Comparison of ENCODE assay signal across 15 cellular contexts in genomic region chr13:112731667-112732616, GRCh38. TPM values are rescaled to one million over a fixed set of nuclear protein-coding genes. Genes with fewer than 3 reads are reported as not detected.
A peak's percentile ranks its signal among the peaks of the same experiment; 100 is the strongest.
DNase-seq lines count a peak whose midpoint lies in the region; ATAC-seq and TF ChIP-seq lines count a peak whose summit lies in the region.
"Had no signal": no experiment of that assay in that cellular context is flagged by ENCODE, and none has a peak within 500 bp of the region (broad histone marks: within the 10 kb centered on the region; RNA-seq: fewer than 3 reads in every experiment).

No MANE protein-coding gene starts in this region.

- H3K4me1 ChIP-seq in Caco-2 (peaks cover 22% of the 10 kb centered on the region), HCT116 (ENCODE audit: control insufficient read depth in 1 of 2, insufficient read depth in 2 of 2, low read length in 2 of 2) (peaks cover 31 to 32% of the 10 kb centered on the region in 2 experiments), iPS-20b (ENCODE audit: insufficient read depth, low read length) (peaks cover 52% of the 10 kb centered on the region)

- H3K9me3 Mint-ChIP-seq in Caco-2 (ENCODE audit: unreplicated experiment), result no peaks in the 10 kb centered on the region
- no peaks in the 10 kb centered on the region for H3K9me3 Mint-ChIP-seq in natural killer cell treated with Interleukin-12 subunit alpha and Interleukin-12 subunit beta and Interleukin-15 and Interleukin-18, amount 100 ng/mL, for 72 hours
- H3K9me3 Mint-ChIP-seq: IgD-negative memory B cell had no signal

- H3K36me3 ChIP-seq in Caco-2 (ENCODE audit: control insufficient read depth, insufficient read depth, low read length), result peaks cover 1% of the 10 kb centered on the region
- H3K36me3 ChIP-seq in HCT116 (ENCODE audit: control insufficient read depth in 1 of 2, insufficient read depth in 2 of 2, low read length in 2 of 2), result no peaks in the 10 kb centered on the region
- H3K36me3 ChIP-seq in iPS-20b (ENCODE audit: insufficient read depth, low read depth, low read length), result no peaks in the 10 kb centered on the region

- peaks cover 62% of the 10 kb centered on the region for H3K79me2 ChIP-seq in HCT116 (ENCODE audit: insufficient read depth, low read length)

- TF ChIP-seq POLR2A in HCT116 (IDR thresholded peaks at IDR 0.05; ENCODE audit: borderline replicate concordance, extremely low read depth, insufficient read depth, insufficient read length), result no peak

- H3K4me1 Mint-ChIP-seq in Caco-2 (ENCODE audit: low read depth, unreplicated experiment), result peaks cover 42% of the 10 kb centered on the region
- H3K4me1 Mint-ChIP-seq in natural killer cell treated with Interleukin-12 subunit alpha and Interleukin-12 subunit beta and Interleukin-15 and Interleukin-18, amount 100 ng/mL, for 72 hours (ENCODE audit: low read depth in 2 of 2), result peaks cover 0 to 15% of the 10 kb centered on the region in 2 donors

- no peak overlapping the region for H3K27ac ChIP-seq in HCT116 (ENCODE audit: low read depth, low read length)
- peak overlapping the region; percentile 34 for H3K27ac ChIP-seq in iPS-20b (ENCODE audit: low read length)

- no peaks in the 10 kb centered on the region for H3K27me3 ChIP-seq in Caco-2 (replicated peaks; ENCODE audit: control insufficient read depth, insufficient read depth, low read length)
- H3K27me3 ChIP-seq in HCT116 (ENCODE audit: insufficient read depth, low read length), result no peaks in the 10 kb centered on the region
- H3K27me3 ChIP-seq in iPS-20b (ENCODE audit: insufficient read depth, low read length), result no peaks in the 10 kb centered on the region

- H4K20me1 ChIP-seq in HCT116 (ENCODE audit: insufficient read depth), result 0 out of 2 replicates have a peak, but pooled peaks cover 8% of the 10 kb centered on the region

- POLR2A ChIA-PET in Caco-2 (lab: Charles Lee), result no interaction called here
- POLR2A ChIA-PET in HCT116 (lab: Charles Lee), result no interaction called here

- H3K9me2 ChIP-seq in HCT116 (ENCODE audit: insufficient read depth), result no peaks in the 10 kb centered on the region

- H3K4me3 ChIP-seq in Caco-2 (ENCODE audit: low read depth, low read length) (no peak overlapping the region), HCT116 (replicated peaks in 1 of 2; ENCODE audit: low read depth in 1 of 2, low read length in 2 of 2) (no peak overlapping the region), iPS-20b (ENCODE audit: low read length) (no peak overlapping the region)

- no peaks in the 10 kb centered on the region for H3K27me3 Mint-ChIP-seq in Caco-2 (ENCODE audit: insufficient read depth, unreplicated experiment)
- no peaks in the 10 kb centered on the region for H3K27me3 Mint-ChIP-seq in natural killer cell treated with Interleukin-12 subunit alpha and Interleukin-12 subunit beta and Interleukin-15 and Interleukin-18, amount 100 ng/mL, for 72 hours
- H3K27me3 Mint-ChIP-seq: IgD-negative memory B cell had no signal

- H3K9me3 ChIP-seq in Caco-2 (no peaks in the 10 kb centered on the region), HCT116 (ENCODE audit: control insufficient read depth in 1 of 2, insufficient read depth in 1 of 2, low read depth in 1 of 2, low read length in 2 of 2) (no peaks in the 10 kb centered on the region), iPS-20b (ENCODE audit: insufficient read depth, low read depth, low read length) (no peaks in the 10 kb centered on the region)

- H3K4me2 ChIP-seq in HCT116 (ENCODE audit: low read length), result peak overlapping the region; percentile 60

- ATAC-seq in HCT116 (no peak; the same call in 1 of the 2 replicates), HG03432 (IDR thresholded peaks at IDR 0.05; ENCODE audit: unreplicated experiment) (no peak)
- no peak for ATAC-seq in natural killer cell treated with Interleukin-12 subunit alpha and Interleukin-12 subunit beta and Interleukin-15 and Interleukin-18, amount 100 ng/mL, for 72 hours
- ATAC-seq: Panc1 had no signal

- TF ChIP-seq CTCF in Caco-2 (IDR thresholded peaks at IDR 0.05; ENCODE audit: insufficient read depth in 1 of 2, low read depth in 1 of 2, low read length in 1 of 2, severe bottlenecking in 1 of 2, unreplicated experiment in 1 of 2), result no peak
- TF ChIP-seq CTCF in HCT116 (IDR thresholded peaks at IDR 0.05 in 2 of 3, conservative IDR thresholded peaks at IDR 0.05 in 1 of 3; ENCODE audit: borderline replicate concordance in 1 of 3, insufficient read depth in 1 of 3, low read depth in 2 of 3, low read length in 2 of 3), result no peak

- no peak overlapping the region for H2AFZ ChIP-seq in HCT116 (ENCODE audit: low read depth, low read length, poor library complexity, severe bottlenecking)

- TF ChIP-seq RAD21 in HCT116 (IDR thresholded peaks at IDR 0.05; ENCODE audit: low read depth), result no peak

- CTCF ChIA-PET in Caco-2 (lab: Charles Lee) (no interaction called here), HCT116 (lab: Charles Lee) (no interaction called here)

- DNase-seq in Caco-2 (no peak), HCT116 (ENCODE audit: low read depth, low spot score) (no peak), posterior vena cava (ENCODE audit: low spot score) (peak; percentile 68), dermis blood vessel endothelial cell (no peak)
- DNase-seq in natural killer cell treated with Interleukin-12 subunit alpha and Interleukin-12 subunit beta and Interleukin-15 and Interleukin-18, amount 100 ng/mL, for 72 hours (ENCODE audit: low spot score), result no peak
- DNase-seq: DMS153, EL, Kasumi-1, NCI-H1694, NCI-H510A treated with DMSO at 0.1 percent for 48 hours, SHP77 had no signal

- RAD21 ChIA-PET in HCT116 (lab: Charles Lee; ENCODE audit: low non-redundant PET in 1 of 2, low total read pairs in 2 of 2, uncharacterized antibody in 2 of 2, unreplicated experiment in 2 of 2), result no interaction called here

- H3K4me3 Mint-ChIP-seq in Caco-2 (ENCODE audit: unreplicated experiment), result no peak overlapping the region
- H3K4me3 Mint-ChIP-seq in natural killer cell treated with Interleukin-12 subunit alpha and Interleukin-12 subunit beta and Interleukin-15 and Interleukin-18, amount 100 ng/mL, for 72 hours, result no peak overlapping the region
- H3K4me3 Mint-ChIP-seq: IgD-negative memory B cell had no signal

- peak overlapping the region; percentile 79 for H3K27ac Mint-ChIP-seq in Caco-2 (ENCODE audit: unreplicated experiment)
- no peak overlapping the region for H3K27ac Mint-ChIP-seq in natural killer cell treated with Interleukin-12 subunit alpha and Interleukin-12 subunit beta and Interleukin-15 and Interleukin-18, amount 100 ng/mL, for 72 hours
- H3K27ac Mint-ChIP-seq: IgD-negative memory B cell had no signal

- H3K9ac ChIP-seq in HCT116 (ENCODE audit: low read length) (no peak overlapping the region), iPS-20b (ENCODE audit: low read depth, low read length) (no peak overlapping the region; the same call in 1 of the 2 replicates)

- H3K36me3 Mint-ChIP-seq in Caco-2 (ENCODE audit: insufficient read depth, unreplicated experiment), result peaks cover 27% of the 10 kb centered on the region
- no peaks in the 10 kb centered on the region for H3K36me3 Mint-ChIP-seq in natural killer cell treated with Interleukin-12 subunit alpha and Interleukin-12 subunit beta and Interleukin-15 and Interleukin-18, amount 100 ng/mL, for 72 hours

- BruUV-seq in Caco-2 (replicated peaks; lab: Mats Ljungman, UMichigan) (no TSS peak), HCT116 (replicated peaks; lab: Mats Ljungman, UMichigan) (no TSS peak)

- intact Hi-C loops in Caco-2 (cut with micrococcal nuclease; ENCODE audit: unreplicated experiment) (no loop called here), HCT116 (cut with micrococcal nuclease) (loop anchor here (5.0 kb wide), 1 partner anchor 140 kb away; no protein-coding TSS in a partner anchor), posterior vena cava (cut with DNase I) (no loop called here)

TF ChIP-seq in HCT116, 20 proteins besides CTCF, POLR2A, EP300 and RAD21 (continues in another document):
- TF ChIP-seq EGR1 (IDR thresholded peaks at IDR 0.05; ENCODE audit: low read depth) (no peak), YY1 (IDR thresholded peaks at IDR 0.05; ENCODE audit: extremely low read depth, insufficient replicate concordance, low read depth, low read length) (no peak), ZBTB33 (IDR thresholded peaks at IDR 0.05; ENCODE audit: extremely low read depth, insufficient replicate concordance, low read length) (no peak), SIN3A (IDR thresholded peaks at IDR 0.05; ENCODE audit: low read depth) (no peak), ATF3 (IDR thresholded peaks at IDR 0.05) (no peak), CEBPB (IDR thresholded peaks at IDR 0.05; ENCODE audit: low read depth) (no peak), TCF7L2 (IDR thresholded peaks at IDR 0.05; ENCODE audit: borderline replicate concordance, extremely low read depth, insufficient read depth, insufficient read length) (no peak), EZH2 (IDR thresholded peaks at IDR 0.05) (no peak), CBX3 (IDR thresholded peaks at IDR 0.05; ENCODE audit: low read depth) (no peak)

RNA-seq across cellular contexts. Expression of gene ATP11A, which starts 42.1 kb away (rescaled TPM):
- total RNA-seq in Caco-2 (2022) (222 and 232 TPM in 2 replicates), HCT116 (2021; ENCODE audit: unreplicated experiment) (80.4 TPM), posterior vena cava (10 to 100 TPM; 52.4 to 55.5 TPM), dermis blood vessel endothelial cell (32.0 and 41.7 TPM in 2 replicates)
- polyA plus RNA-seq in HCT116 (2012), result 31.7 and 37.4 TPM in 2 replicates
- total RNA-seq in natural killer cell treated with Interleukin-12 subunit alpha and Interleukin-12 subunit beta and Interleukin-15 and Interleukin-18, amount 100 ng/mL, for 72 hours, result 10 to 100 TPM; 89.0 to 91.2 TPM
